Comparison of ENCODE assay signal across 8 cellular contexts in genomic region chr16:3880623-3881498, GRCh38. TPM values are rescaled to one million over a fixed set of nuclear protein-coding genes. Genes with fewer than 3 reads are reported as not detected.
DNase-seq lines count a peak whose midpoint lies in the region; ATAC-seq and TF ChIP-seq lines count a peak whose summit lies in the region.

CREBBP (minus strand) TSS chr16:3880713; CDS start chr16:3879916, 797 bp downstream.

- H3K9me3 Mint-ChIP-seq in IgD-negative memory B cell: no peaks in the 10 kb centered on the region

- H3K36me3 Mint-ChIP-seq in IgD-negative memory B cell: peaks cover 2% of the 10 kb centered on the region

- peak within 1 kb of the TSS; percentile 90 to 99 (median 96) for H3K27ac Mint-ChIP-seq in IgD-negative memory B cell

- TF ChIP-seq CTCF in epithelial cell of proximal tubule (conservative IDR thresholded peaks at IDR 0.05; ENCODE audit: low read depth, low read length): no peak

- peak; percentile 71 for ATAC-seq in GM21526 (IDR thresholded peaks at IDR 0.05; ENCODE audit: low FRiP score, unreplicated experiment)

- H3K4me3 Mint-ChIP-seq in IgD-negative memory B cell: peak within 1 kb of the TSS; percentile 87 to 98 (median 90)

- peak within 1 kb of the TSS; percentile 83 for H3K4me3 ChIP-seq in epithelial cell of proximal tubule (ENCODE audit: low read depth, low read length)

- peaks cover 4% of the 10 kb centered on the region for H3K27me3 Mint-ChIP-seq in IgD-negative memory B cell

- DNase-seq in D341Med (ENCODE audit: low spot score): peak; percentile 96
- peak; percentile 27 for DNase-seq in OCI-M2 (lab: John Stamatoyannopoulos, UW; ENCODE audit: unreplicated experiment)
- DNase-seq in activated T-cell treated with anti-CD3 and anti-CD28 coated beads for 4 hours: peak; percentile 77
- no peak for DNase-seq in epithelial cell of proximal tubule (ENCODE audit: low read depth)
- DNase-seq in mucosa of gallbladder (ENCODE audit: low spot score): peak; percentile 89
- peak; percentile 78 for DNase-seq in stimulated activated CD8-positive, alpha-beta memory T cell treated with anti-CD3 and anti-CD28 coated beads, Interleukin-4, amount 100 ng/mL, for 24 hours (ENCODE audit: low read depth)

- H3K4me1 Mint-ChIP-seq in IgD-negative memory B cell: peaks cover 30 to 38% (median 32%) of the 10 kb centered on the region in 3 donors

RNA-seq across cellular contexts. Expression of gene CREBBP, which starts in this region (rescaled TPM):
- 18.5 TPM for polyA plus RNA-seq in IgD-negative memory B cell
- total RNA-seq in epithelial cell of proximal tubule: 11.3 and 12.1 TPM in 2 replicates
- 74.6 TPM for total RNA-seq in mucosa of gallbladder
